In the genomic region with DNA sequence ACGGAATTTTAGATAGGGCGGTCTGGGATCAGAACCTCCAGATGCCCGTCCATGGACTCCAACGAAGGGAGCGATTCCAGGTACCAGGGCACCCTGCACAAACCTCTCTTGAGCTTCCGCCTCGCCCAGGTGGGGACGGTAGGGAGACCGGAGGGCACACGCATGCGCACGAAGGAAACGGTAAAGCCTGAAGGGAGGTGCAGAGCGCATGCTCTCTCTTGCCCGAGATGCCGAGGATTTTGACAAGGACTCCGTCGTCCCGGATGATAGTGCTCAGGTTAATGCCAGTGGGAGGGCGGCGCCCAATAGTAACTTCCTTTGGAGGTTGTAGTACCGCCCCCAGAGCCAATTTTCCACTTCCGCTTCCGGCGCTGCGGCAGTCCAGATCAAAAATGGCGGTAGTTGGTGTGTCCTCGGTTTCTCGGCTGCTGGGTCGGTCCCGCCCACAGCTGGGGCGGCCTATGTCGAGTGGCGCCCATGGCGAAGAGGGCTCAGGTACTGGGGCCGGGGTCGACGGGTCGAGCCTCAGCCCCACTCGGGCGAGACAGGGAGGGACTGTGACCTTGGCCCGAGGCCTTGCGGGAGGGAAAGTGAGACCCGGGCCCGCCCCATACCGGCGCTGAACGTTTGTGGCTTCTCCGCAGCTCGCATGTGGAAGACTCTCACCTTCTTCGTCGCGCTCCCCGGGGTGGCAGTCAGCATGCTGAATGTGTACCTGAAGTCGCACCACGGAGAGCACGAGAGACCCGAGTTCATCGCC, we compare ENCODE assay signal across 8 cellular contexts. TPM values are rescaled to one million over a fixed set of nuclear protein-coding genes. Genes with fewer than 3 reads are reported as not detected.
DNase-seq lines count a peak whose midpoint lies in the region; ATAC-seq and TF ChIP-seq lines count a peak whose summit lies in the region.

COX6A1 (plus strand) TSS at position 379 of the 760 bp plus-strand sequence; CDS start at position 393, 14 bp downstream.

- CTCF ChIA-PET in activated B cell treated with CpG ODN at 0.5 μM for 24 hours (lab: Charles Lee): interaction anchor here (0.5 to 2.1 kb wide), 6 partner anchors 8 to 620 kb away, joined by 3 to 8 read pairs (median 5); partner anchors contain the start of genes DYNLL1 and SRSF9

- in situ Hi-C loops in GM18951 (cut with MboI; ENCODE audit: low sequenced_read_pairs, unreplicated experiment): no loop called here

- H3K4me3 Mint-ChIP-seq in activated B cell treated with CpG ODN at 0.5 μM for 24 hours: peak within 1 kb of the TSS; percentile 97

- no peak; the same call in 1 of the 2 replicates for TF ChIP-seq CTCF in AG09319 (IDR thresholded peaks at IDR 0.05; ENCODE audit: low read depth, low read length)
- no peak for TF ChIP-seq CTCF in activated B cell treated with CpG ODN at 0.5 μM for 24 hours (IDR thresholded peaks at IDR 0.05)

- ATAC-seq in HG03196 (IDR thresholded peaks at IDR 0.05; ENCODE audit: unreplicated experiment) (peak; percentile 94), activated B cell treated with CpG ODN at 0.5 μM for 24 hours (ENCODE audit: low read depth) (peak; percentile 96)

- peaks cover 29% of the 10 kb centered on the region for H3K4me1 Mint-ChIP-seq in activated B cell treated with CpG ODN at 0.5 μM for 24 hours

- H3K27ac Mint-ChIP-seq in activated B cell treated with CpG ODN at 0.5 μM for 24 hours: peak within 1 kb of the TSS; percentile 89

- intact Hi-C loops in activated B cell treated with CpG ODN at 0.5 μM for 24 hours (cut with micrococcal nuclease): loop anchor here (1.0 to 10.0 kb wide), 10 partner anchors 8 to 657 kb away; partner anchors contain the start of genes GATC, MLEC, RAB35 and RNU4-1

- peak within 1 kb of the TSS; percentile 67 for H3K27ac ChIP-seq in caudate nucleus (ENCODE audit: low read depth, low read length)

- peaks cover 4% of the 10 kb centered on the region for H3K27me3 Mint-ChIP-seq in activated B cell treated with CpG ODN at 0.5 μM for 24 hours

- peak; percentile 92 for TF ChIP-seq POLR2A in GM18951 (IDR thresholded peaks at IDR 0.05; ENCODE audit: extremely low read depth, insufficient read depth, insufficient read length)

- peak; percentile 91 for DNase-seq in AG09319 (ENCODE audit: extremely low read depth, low read depth)
- peak; percentile 99 for DNase-seq in NCI-H345 (lab: John Stamatoyannopoulos, UW)
- peak; percentile 87 for DNase-seq in activated B cell treated with CpG ODN at 0.5 μM for 24 hours
- DNase-seq in caudate nucleus (lab: John Stamatoyannopoulos, UW): peak; percentile 33 to 98 (median 91)
- DNase-seq in inferior parietal cortex (ENCODE audit: extremely low spot score): peak; percentile 98
- DNase-seq in stimulated activated CD4-positive, alpha-beta T cell treated with anti-CD3 and anti-CD28 coated beads, Interleukin-12 subunit alpha, Interleukin-12 subunit beta, amount 100 ng/mL, for 24 hours (ENCODE audit: low read depth in 2 of 2): peak; percentile 95 to 97

- no peaks in the 10 kb centered on the region for H3K9me3 Mint-ChIP-seq in activated B cell treated with CpG ODN at 0.5 μM for 24 hours

- peaks cover 39% of the 10 kb centered on the region for H3K36me3 Mint-ChIP-seq in activated B cell treated with CpG ODN at 0.5 μM for 24 hours (ENCODE audit: low read depth)

- POLR2A ChIA-PET in activated B cell treated with CpG ODN at 0.5 μM for 24 hours (lab: Charles Lee): interaction anchor here (0.6 to 3.0 kb wide), 8 partner anchors 8 to 745 kb away, joined by 3 to 35 read pairs (median 6); partner anchors contain the start of genes DYNLL1, GATC, RNU4-1 and RNU4-2

RNA-seq across cellular contexts. Expression of gene COX6A1, which starts in this region (rescaled TPM):
- 255 and 292 TPM in 2 replicates for total RNA-seq in activated B cell treated with CpG ODN at 0.5 μM for 24 hours

Comparison
In these comparisons a context has a peak if more than half of its experiments do, and no peak if none do; other contexts are left out.
1. Peak in every context shown above with its lines: DNase-seq, ATAC-seq and H3K27ac ChIP-seq.